Comparison of ENCODE assay signal across 8 cellular contexts in the genomic region with DNA sequence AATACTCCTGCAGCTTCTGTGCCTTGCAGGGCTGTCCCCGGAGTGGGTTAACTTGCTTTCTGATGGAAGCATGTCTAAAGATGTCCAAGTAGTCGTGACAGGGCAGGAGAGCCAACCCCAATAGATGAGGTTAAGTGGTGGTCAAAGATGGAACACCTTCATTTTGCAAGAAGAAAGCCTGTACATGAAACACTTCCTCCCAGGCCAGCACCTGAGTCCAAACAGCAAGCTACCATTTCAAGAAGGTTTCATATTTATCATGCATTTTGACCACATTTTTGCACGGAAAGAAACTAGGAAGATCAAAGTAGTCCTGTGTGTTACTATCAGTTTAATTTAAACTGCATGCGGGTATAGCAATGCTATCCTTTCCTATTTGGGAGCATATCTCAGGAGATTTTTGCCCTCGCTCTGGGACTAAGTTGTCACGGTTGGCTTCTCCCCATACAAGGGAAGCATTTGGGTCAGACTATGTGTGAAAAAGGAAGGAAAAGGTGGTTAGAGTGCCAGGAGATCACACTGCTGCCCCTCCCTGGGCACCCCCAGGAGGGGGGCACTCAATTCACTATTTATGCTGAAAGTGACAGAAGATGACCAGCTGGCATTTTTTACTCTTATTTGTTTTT.
DNase-seq lines count a peak whose midpoint lies in the region; ATAC-seq and TF ChIP-seq lines count a peak whose summit lies in the region.

No MANE protein-coding gene starts in this region.

- peak overlapping the region; percentile 41 for H3K4me3 ChIP-seq in suprapubic skin

- DNase-seq in stimulated activated naive CD8-positive, alpha-beta T cell treated with anti-CD3 and anti-CD28 coated beads, Interleukin-15, Interleukin-2, amounts not matched to agents 100 U/mL and 50 U/mL, for 24 hours: no peak
- DNase-seq in effector memory CD8-positive, alpha-beta T cell: no peak
- no peak for DNase-seq in suprapubic skin (ENCODE audit: low spot score in 2 of 2)
- no peak for DNase-seq in HUDEP-2 (lab: John Stamatoyannopoulos, UW; ENCODE audit: unreplicated experiment in 76 of 76)
- DNase-seq in WTC11 (ENCODE audit: low spot score): no peak
- DNase-seq in omental fat pad (ENCODE audit: low spot score): no peak

- no peak for TF ChIP-seq CTCF in suprapubic skin (IDR thresholded peaks at IDR 0.05)
- no peak for TF ChIP-seq CTCF in WTC11 (IDR thresholded peaks at IDR 0.05)
- no peak for TF ChIP-seq CTCF in omental fat pad (IDR thresholded peaks at IDR 0.05)

- CTCF ChIA-PET in WTC11 (lab: Charles Lee): no interaction called here

- TF ChIP-seq EP300 in suprapubic skin (IDR thresholded peaks at IDR 0.05): no peak

- no peak for ATAC-seq in stimulated activated naive CD8-positive, alpha-beta T cell treated with anti-CD3 and anti-CD28 coated beads, Interleukin-15, Interleukin-2, amounts not matched to agents 100 U/mL and 50 U/mL, for 24 hours
- ATAC-seq in HG03342 (IDR thresholded peaks at IDR 0.05; ENCODE audit: unreplicated experiment): peak; percentile 37
- no peak for ATAC-seq in effector memory CD8-positive, alpha-beta T cell (replicated peaks)
- no peak for ATAC-seq in WTC11
- ATAC-seq in omental fat pad (ENCODE audit: low FRiP score): no peak

- H3K36me3 ChIP-seq in suprapubic skin: no peaks in the 10 kb centered on the region

- H3K36me3 Mint-ChIP-seq in stimulated activated naive CD8-positive, alpha-beta T cell treated with anti-CD3 and anti-CD28 coated beads, Interleukin-15, Interleukin-2, amounts not matched to agents 100 ng/mL and 50 ng/mL, for 24 hours (ENCODE audit: low read depth): no peaks in the 10 kb centered on the region
- H3K36me3 Mint-ChIP-seq in effector memory CD8-positive, alpha-beta T cell (ENCODE audit: insufficient read depth): no peaks in the 10 kb centered on the region
- no peaks in the 10 kb centered on the region for H3K36me3 Mint-ChIP-seq in WTC11

- no peaks in the 10 kb centered on the region for H3K9me3 Mint-ChIP-seq in stimulated activated naive CD8-positive, alpha-beta T cell treated with anti-CD3 and anti-CD28 coated beads, Interleukin-15, Interleukin-2, amounts not matched to agents 100 ng/mL and 50 ng/mL, for 24 hours
- no peaks in the 10 kb centered on the region for H3K9me3 Mint-ChIP-seq in effector memory CD8-positive, alpha-beta T cell
- no peaks in the 10 kb centered on the region for H3K9me3 Mint-ChIP-seq in WTC11

- peaks cover 26% of the 10 kb centered on the region for H3K4me1 Mint-ChIP-seq in stimulated activated naive CD8-positive, alpha-beta T cell treated with anti-CD3 and anti-CD28 coated beads, Interleukin-15, Interleukin-2, amounts not matched to agents 100 ng/mL and 50 ng/mL, for 24 hours (ENCODE audit: low read depth)
- peaks cover 10 to 12% of the 10 kb centered on the region in 2 donors for H3K4me1 Mint-ChIP-seq in effector memory CD8-positive, alpha-beta T cell (ENCODE audit: low read depth in 2 of 2)
- peaks cover 12% of the 10 kb centered on the region for H3K4me1 Mint-ChIP-seq in WTC11

- peaks cover 13% of the 10 kb centered on the region for H3K4me1 ChIP-seq in suprapubic skin

- POLR2A ChIA-PET in WTC11 (lab: Charles Lee): no interaction called here

- H3K27me3 ChIP-seq in suprapubic skin: no peaks in the 10 kb centered on the region

- WGBS in suprapubic skin: 44% methylated on average over 6 of the region's 6 CpGs

- no peak overlapping the region for H3K27ac ChIP-seq in suprapubic skin

- peak overlapping the region; percentile 42 for H3K27ac Mint-ChIP-seq in stimulated activated naive CD8-positive, alpha-beta T cell treated with anti-CD3 and anti-CD28 coated beads, Interleukin-15, Interleukin-2, amounts not matched to agents 100 ng/mL and 50 ng/mL, for 24 hours
- peak overlapping the region; percentile 50 to 92 for H3K27ac Mint-ChIP-seq in effector memory CD8-positive, alpha-beta T cell
- H3K27ac Mint-ChIP-seq in WTC11: no peak overlapping the region

- no peak for TF ChIP-seq POLR2A in suprapubic skin (IDR thresholded peaks at IDR 0.05)

- no peaks in the 10 kb centered on the region for H3K27me3 Mint-ChIP-seq in stimulated activated naive CD8-positive, alpha-beta T cell treated with anti-CD3 and anti-CD28 coated beads, Interleukin-15, Interleukin-2, amounts not matched to agents 100 ng/mL and 50 ng/mL, for 24 hours
- no peaks in the 10 kb centered on the region for H3K27me3 Mint-ChIP-seq in effector memory CD8-positive, alpha-beta T cell
- no peaks in the 10 kb centered on the region for H3K27me3 Mint-ChIP-seq in WTC11 (ENCODE audit: low read depth)

- peak overlapping the region; percentile 65 for H3K4me3 Mint-ChIP-seq in stimulated activated naive CD8-positive, alpha-beta T cell treated with anti-CD3 and anti-CD28 coated beads, Interleukin-15, Interleukin-2, amounts not matched to agents 100 ng/mL and 50 ng/mL, for 24 hours
- H3K4me3 Mint-ChIP-seq in effector memory CD8-positive, alpha-beta T cell: peak overlapping the region; percentile 61 to 79
- H3K4me3 Mint-ChIP-seq in WTC11: no peak overlapping the region

- H3K9me3 ChIP-seq in suprapubic skin: no peaks in the 10 kb centered on the region

TF ChIP-seq in WTC11, 78 proteins besides CTCF, POLR2A, EP300 and RAD21:
- TF ChIP-seq E2F1 (CRISPR knock-in tag; IDR thresholded peaks at IDR 0.05): no peak
- TF ChIP-seq USF2 (CRISPR knock-in tag; IDR thresholded peaks at IDR 0.05): no peak
- TF ChIP-seq ZNF317 (CRISPR knock-in tag; IDR thresholded peaks at IDR 0.05; ENCODE audit: borderline replicate concordance, low read depth): no peak
- no peak for TF ChIP-seq TCF7 (CRISPR knock-in tag; IDR thresholded peaks at IDR 0.05; ENCODE audit: low read depth)
TF ChIP-seq in WTC11: peak in this region for 0.
